ENCODE assay signal across 17 cellular contexts in genomic region chr5:133828727-133829126, GRCh38.
DNase-seq lines count a peak whose midpoint lies in the region; ATAC-seq and TF ChIP-seq lines count a peak whose summit lies in the region.
"Had no signal": no experiment of that assay in that cellular context is flagged by ENCODE, and none has a peak within 500 bp of the region (broad histone marks: within the 10 kb centered on the region; RNA-seq: fewer than 3 reads in every experiment).

No MANE protein-coding gene starts in this region.

- peaks cover 3 to 7% of the 10 kb centered on the region in 2 donors for H3K27me3 Mint-ChIP-seq in natural killer cell treated with Interleukin-12 subunit alpha and Interleukin-12 subunit beta and Interleukin-15 and Interleukin-18, amount 100 ng/mL, for 72 hours

- TF ChIP-seq CTCF in GM13977 (IDR thresholded peaks at IDR 0.05; ENCODE audit: extremely low read depth, insufficient read depth, missing control alignments), result no peak

- no peak for ATAC-seq in GM18511 (IDR thresholded peaks at IDR 0.05; ENCODE audit: unreplicated experiment)
- no peak for ATAC-seq in natural killer cell treated with Interleukin-12 subunit alpha and Interleukin-12 subunit beta and Interleukin-15 and Interleukin-18, amount 100 ng/mL, for 72 hours
- ATAC-seq: A549, T-helper 17 cell had no signal

- H3K4me1 Mint-ChIP-seq in natural killer cell treated with Interleukin-12 subunit alpha and Interleukin-12 subunit beta and Interleukin-15 and Interleukin-18, amount 100 ng/mL, for 72 hours (ENCODE audit: low read depth in 2 of 2), result peaks cover 0 to 5% of the 10 kb centered on the region in 2 donors

- H3K36me3 Mint-ChIP-seq in natural killer cell treated with Interleukin-12 subunit alpha and Interleukin-12 subunit beta and Interleukin-15 and Interleukin-18, amount 100 ng/mL, for 72 hours, result no peaks in the 10 kb centered on the region

- no peaks in the 10 kb centered on the region for H3K9me3 Mint-ChIP-seq in natural killer cell treated with Interleukin-12 subunit alpha and Interleukin-12 subunit beta and Interleukin-15 and Interleukin-18, amount 100 ng/mL, for 72 hours

- in situ Hi-C loops in SK-MEL-5 (cut with HindIII; ENCODE audit: low pct_unique_long_range_greater_than_20kb, low sequenced_read_pairs) (no loop called here), GM13977 (cut with MboI; ENCODE audit: low pct_unique_long_range_greater_than_20kb, low sequenced_read_pairs, unreplicated experiment) (no loop called here)

- DNase-seq in NCI-H446 treated with DMSO at 0.1 percent for 48 hours (lab: John Stamatoyannopoulos, UW) (peak; percentile 4), NCI-H446 (lab: John Stamatoyannopoulos, UW) (no peak), NCI-H1694 treated with DMSO at 0.1 percent for 48 hours (lab: John Stamatoyannopoulos, UW) (peak; percentile 43), SK-MEL-5 (ENCODE audit: low read depth, low spot score) (peak; percentile 19), medulla oblongata (ENCODE audit: extremely low spot score) (peak; percentile 29), GM13977 (ENCODE audit: low spot score) (no peak)
- no peak for DNase-seq in natural killer cell treated with Interleukin-12 subunit alpha and Interleukin-12 subunit beta and Interleukin-15 and Interleukin-18, amount 100 ng/mL, for 72 hours (ENCODE audit: low spot score)
- DNase-seq: Caco-2, DMS53, KG1, NCI-H187, NCI-H526 treated with DMSO at 0.1 percent for 48 hours, RPMI8226, SIG-M5, T-helper 17 cell had no signal

- H3K27ac Mint-ChIP-seq in natural killer cell treated with Interleukin-12 subunit alpha and Interleukin-12 subunit beta and Interleukin-15 and Interleukin-18, amount 100 ng/mL, for 72 hours, result no peak overlapping the region
- H3K27ac Mint-ChIP-seq: T-helper 17 cell had no signal

- H3K4me3 Mint-ChIP-seq in natural killer cell treated with Interleukin-12 subunit alpha and Interleukin-12 subunit beta and Interleukin-15 and Interleukin-18, amount 100 ng/mL, for 72 hours, result no peak overlapping the region
- H3K4me3 Mint-ChIP-seq: T-helper 17 cell had no signal

Comparison
In these comparisons a context has a peak if more than half of its experiments do, and no peak if none do; other contexts are left out.
1. DNase-seq: peak in NCI-H446 treated with DMSO at 0.1 percent for 48 hours (single experiment), NCI-H1694 treated with DMSO at 0.1 percent for 48 hours (single experiment), SK-MEL-5 (single experiment) and medulla oblongata (single experiment); none in NCI-H446 (0 of 2), GM13977 (single experiment) and natural killer cell treated with Interleukin-12 subunit alpha and Interleukin-12 subunit beta and Interleukin-15 and Interleukin-18, amount 100 ng/mL, for 72 hours (single experiment).